ENCODE assay signal across 20 cellular contexts in the genomic region with DNA sequence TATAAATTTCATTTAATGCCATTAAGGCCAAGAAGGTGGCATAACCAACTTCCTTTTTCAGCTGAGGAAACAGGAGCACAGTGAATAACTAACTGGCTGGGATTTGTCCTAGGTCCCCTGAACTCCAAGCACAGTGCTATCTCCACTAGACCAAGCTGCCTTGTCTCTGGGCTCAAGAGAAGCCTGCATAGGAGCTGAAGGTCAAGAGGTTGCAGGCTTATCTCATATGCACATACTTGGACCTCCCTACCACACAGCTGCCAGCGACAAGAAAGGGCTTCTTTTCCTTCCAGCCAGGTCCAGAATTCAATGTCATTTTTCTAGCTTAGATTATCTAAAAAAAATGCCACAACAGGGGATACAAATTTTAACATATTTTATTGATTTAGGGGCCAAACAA. TPM values are rescaled to one million over a fixed set of nuclear protein-coding genes. Genes with fewer than 3 reads are reported as not detected.
DNase-seq lines count a peak whose midpoint lies in the region; ATAC-seq and TF ChIP-seq lines count a peak whose summit lies in the region.
"Had no signal": no experiment of that assay in that cellular context is flagged by ENCODE, and none has a peak within 500 bp of the region (broad histone marks: within the 10 kb centered on the region; RNA-seq: fewer than 3 reads in every experiment).

No MANE protein-coding gene starts in this region.

- H3K36me3 Mint-ChIP-seq in activated naive CD4-positive, alpha-beta T cell treated with anti-CD3 and anti-CD28 coated beads for 36 hours (ENCODE audit: low read depth): peaks cover 51% of the 10 kb centered on the region

- H4K8ac ChIP-seq in trophoblast cell (ENCODE audit: low read depth, low read length): no peak overlapping the region

- H3K4me1 ChIP-seq in PC-3 (ENCODE audit: insufficient read depth, low read length) (peaks cover 48% of the 10 kb centered on the region), esophagus (ENCODE audit: control insufficient read depth in 2 of 2, insufficient read depth in 2 of 2, low read length in 1 of 2) (peaks cover 4 to 24% of the 10 kb centered on the region in 2 donors), trophoblast cell (ENCODE audit: control insufficient read depth in 1 of 2, insufficient read depth in 2 of 2, low read length in 2 of 2) (peaks cover 37 to 56% of the 10 kb centered on the region in 2 experiments)

- TF ChIP-seq CTCF in C4-2B (conservative IDR thresholded peaks at IDR 0.05): no peak
- TF ChIP-seq CTCF in PC-3 (conservative IDR thresholded peaks at IDR 0.05; ENCODE audit: low read depth, low read length): no peak

- 27 to 74% methylated on average over 1 of the region's 1 CpG for WGBS in esophagus, 2 donors
- no CpG with 5 or more reads among the region's 1 CpG for WGBS in trophoblast cell (ENCODE audit: extremely low coverage, insufficient coverage, insufficient read length)

- H3K18ac ChIP-seq in trophoblast cell (ENCODE audit: low read length): no peak overlapping the region

- no peak overlapping the region for H4K12ac ChIP-seq in trophoblast cell (ENCODE audit: low read depth, low read length)

- H2AK5ac ChIP-seq in trophoblast cell (ENCODE audit: low read length): no peak overlapping the region

- H2BK120ac ChIP-seq in trophoblast cell (ENCODE audit: insufficient read depth, low read length, poor library complexity): no peak overlapping the region

- no peak overlapping the region for H3K4ac ChIP-seq in trophoblast cell (ENCODE audit: low read depth, low read length)

- peaks cover 47% of the 10 kb centered on the region for H3K36me3 ChIP-seq in PC-3 (ENCODE audit: low read depth, low read length)
- peaks cover 13 to 15% of the 10 kb centered on the region in 2 donors for H3K36me3 ChIP-seq in esophagus (ENCODE audit: control insufficient read depth in 2 of 2, insufficient read depth in 2 of 2, low read length in 1 of 2)
- H3K36me3 ChIP-seq in trophoblast cell (ENCODE audit: control insufficient read depth in 1 of 2, insufficient read depth in 2 of 2, low read length in 2 of 2): peaks cover 5 to 14% of the 10 kb centered on the region in 2 experiments

- H3K9ac ChIP-seq in PC-3 (ENCODE audit: low read length) (no peak overlapping the region), trophoblast cell (ENCODE audit: low read length) (no peak overlapping the region)
- H3K9ac ChIP-seq: BLaER1 treated with 17β-estradiol and CSF1 and Interleukin-3, amounts not matched to agents 10 nM and 100 nM had no signal

- no peak overlapping the region for H2BK12ac ChIP-seq in trophoblast cell (ENCODE audit: low read length)

- no peaks in the 10 kb centered on the region for H3K27me3 Mint-ChIP-seq in activated naive CD4-positive, alpha-beta T cell treated with anti-CD3 and anti-CD28 coated beads for 36 hours (ENCODE audit: low read depth)

- DNase-seq in PC-3 (no peak), trophoblast cell (no peak), NCI-H510A treated with DMSO at 0.1 percent for 48 hours (lab: John Stamatoyannopoulos, UW) (no peak)
- DNase-seq in activated naive CD4-positive, alpha-beta T cell treated with anti-CD3 and anti-CD28 coated beads for 36 hours: no peak
- DNase-seq: ACHN; activated CD8-positive, alpha-beta memory T cell treated with anti-CD3 and anti-CD28 coated beads for 24 hours; activated naive CD4-positive, alpha-beta T cell treated with anti-CD3 and anti-CD28 coated beads, Interleukin-2, amount 50 U/mL, for 16 hours; activated T-cell treated with anti-CD3 and anti-CD28 coated beads, Interleukin-2, amount 50 U/mL, for 72 hours; anterior cingulate cortex; effector CD4-positive, alpha-beta T cell; NCI-H146; NCI-H748 treated with DMSO at 0.1 percent for 48 hours had no signal

- H3K14ac ChIP-seq in trophoblast cell (ENCODE audit: low read length): no peak overlapping the region

- peaks cover 17% of the 10 kb centered on the region for H3K79me1 ChIP-seq in trophoblast cell (ENCODE audit: low read length)

- no peaks in the 10 kb centered on the region for H3K9me3 Mint-ChIP-seq in activated naive CD4-positive, alpha-beta T cell treated with anti-CD3 and anti-CD28 coated beads for 36 hours
- H3K9me3 Mint-ChIP-seq: activated T-cell treated with anti-CD3 and anti-CD28 coated beads, Interleukin-2, amount 50 U/mL, for 72 hours; GM23338; T-helper 2 cell treated with Interferon-gamma antibody and Interleukin-4, amounts not matched to agents 5 μg/mL and 100 μg/mL, for 36 hours had no signal

- H4K91ac ChIP-seq in trophoblast cell (ENCODE audit: low read depth, low read length): no peak overlapping the region

- H3K9me2 ChIP-seq in PC-3 (replicated peaks; ENCODE audit: low read length): no peaks in the 10 kb centered on the region

- ATAC-seq in PC-3 (no peak), GM21825 (IDR thresholded peaks at IDR 0.05; ENCODE audit: unreplicated experiment) (no peak), HG02973 (IDR thresholded peaks at IDR 0.05; ENCODE audit: unreplicated experiment) (no peak)
- ATAC-seq: activated CD4-positive, CD25-positive, alpha-beta regulatory T cell treated with anti-CD3 and anti-CD28 coated beads, Interleukin-2, amount 50 U/mL, for 24 hours; activated T-cell treated with anti-CD3 and anti-CD28 coated beads, Interleukin-2, amount 50 U/mL, for 72 hours; GM23338 had no signal

- H3K79me2 ChIP-seq in PC-3 (ENCODE audit: low read length) (0 out of 2 replicates have a peak, but pooled peaks cover 4% of the 10 kb centered on the region), trophoblast cell (ENCODE audit: control insufficient read depth, insufficient read depth, low read length, poor library complexity) (peaks cover 2% of the 10 kb centered on the region)

- H3K27ac ChIP-seq in C4-2B: peak overlapping the region; percentile 75; the same call in 1 of the 2 replicates
- peak overlapping the region; percentile 46; the same call in 1 of the 2 replicates for H3K27ac ChIP-seq in PC-3 (ENCODE audit: low read length)
- peak overlapping the region; percentile 44 to 48 for H3K27ac ChIP-seq in esophagus (ENCODE audit: low read depth in 2 of 2, low read length in 1 of 2)
- peak overlapping the region; percentile 74 for H3K27ac ChIP-seq in trophoblast cell (ENCODE audit: low read depth, low read length)
- H3K27ac ChIP-seq: BLaER1 treated with 17β-estradiol and CSF1 and Interleukin-3, amounts not matched to agents 10 nM and 100 nM had no signal

- no peak overlapping the region for H2AFZ ChIP-seq in PC-3 (ENCODE audit: low read length)
- no peak overlapping the region for H2AFZ ChIP-seq in trophoblast cell (ENCODE audit: insufficient read depth, low read length, poor library complexity)
- H2AFZ ChIP-seq: GM23338 had no signal

- peaks cover 11% of the 10 kb centered on the region for H3F3A ChIP-seq in PC-3 (ENCODE audit: low read length, unreplicated experiment)

- CTCF ChIA-PET in PC-3 (lab: Charles Lee): no interaction called here
- CTCF ChIA-PET in activated naive CD4-positive, alpha-beta T cell treated with anti-CD3 and anti-CD28 coated beads for 36 hours (lab: Charles Lee): interaction anchor here (1.0 kb wide), 1 partner anchor 9 kb away, joined by 3 read pairs; no protein-coding TSS in a partner anchor

- no peak overlapping the region for H3K23ac ChIP-seq in trophoblast cell (ENCODE audit: low read length)

- H3K9me3 ChIP-seq in PC-3 (ENCODE audit: low read length) (no peaks in the 10 kb centered on the region), esophagus (ENCODE audit: control insufficient read depth in 2 of 2, insufficient read depth in 1 of 2, low read depth in 1 of 2, low read length in 1 of 2) (no peaks in the 10 kb centered on the region), trophoblast cell (ENCODE audit: insufficient read depth, low read depth, low read length) (peaks cover 2% of the 10 kb centered on the region)
- H3K9me3 ChIP-seq: BLaER1 treated with 17β-estradiol and CSF1 and Interleukin-3, amounts not matched to agents 10 nM and 100 nM had no signal

- H3K4me2 ChIP-seq in PC-3 (ENCODE audit: low read length) (no peak overlapping the region), trophoblast cell (ENCODE audit: low read length) (no peak overlapping the region)
- H3K4me2 ChIP-seq: BLaER1 treated with 17β-estradiol and CSF1 and Interleukin-3, amounts not matched to agents 10 nM and 100 nM; GM23338 had no signal

- intact Hi-C loops in PC-3 (cut with micrococcal nuclease): loop anchor here (5.0 kb wide), 1 partner anchor 47 kb away; the partner anchor contains the start of gene RNF19B
- intact Hi-C loops in activated naive CD4-positive, alpha-beta T cell treated with anti-CD3 and anti-CD28 coated beads for 36 hours (cut with micrococcal nuclease): no loop called here

- no peak overlapping the region for H3K4me3 ChIP-seq in PC-3 (ENCODE audit: low read length)
- H3K4me3 ChIP-seq in esophagus (ENCODE audit: low read depth in 1 of 2, low read length in 2 of 2): no peak overlapping the region
- H3K4me3 ChIP-seq in trophoblast cell (ENCODE audit: low read depth, low read length): no peak overlapping the region
- H3K4me3 ChIP-seq: BLaER1 treated with 17β-estradiol and CSF1 and Interleukin-3, amounts not matched to agents 10 nM and 100 nM; GM23338 had no signal

- peaks cover 21% of the 10 kb centered on the region for H3K4me1 Mint-ChIP-seq in activated naive CD4-positive, alpha-beta T cell treated with anti-CD3 and anti-CD28 coated beads for 36 hours (ENCODE audit: low read depth)

- BruUV-seq in PC-3 (replicated peaks; lab: Mats Ljungman, UMichigan): no TSS peak

- H3K27ac Mint-ChIP-seq in activated naive CD4-positive, alpha-beta T cell treated with anti-CD3 and anti-CD28 coated beads for 36 hours: no peak overlapping the region
- H3K27ac Mint-ChIP-seq: GM23338; T-helper 2 cell treated with Interferon-gamma antibody and Interleukin-4, amounts not matched to agents 5 μg/mL and 100 μg/mL, for 36 hours had no signal

- H3K4me3 Mint-ChIP-seq in activated naive CD4-positive, alpha-beta T cell treated with anti-CD3 and anti-CD28 coated beads for 36 hours: no peak overlapping the region
- H3K4me3 Mint-ChIP-seq: activated T-cell treated with anti-CD3 and anti-CD28 coated beads, Interleukin-2, amount 50 U/mL, for 72 hours; GM23338; T-helper 2 cell treated with Interferon-gamma antibody and Interleukin-4, amounts not matched to agents 5 μg/mL and 100 μg/mL, for 36 hours had no signal

- H4K20me1 ChIP-seq in PC-3 (ENCODE audit: low read length): no peaks in the 10 kb centered on the region; the same call in 1 of the 2 replicates

- no peak overlapping the region for H2BK5ac ChIP-seq in trophoblast cell (ENCODE audit: low read depth, low read length, poor library complexity)

- POLR2A ChIA-PET in PC-3 (lab: Charles Lee; ENCODE audit: unreplicated experiment): interaction anchor here (0.5 to 1.3 kb wide), 3 partner anchors 18 to 53 kb away, joined by 3 read pairs; no protein-coding TSS in a partner anchor

- H3K27me3 ChIP-seq in PC-3 (ENCODE audit: low read length): no peaks in the 10 kb centered on the region
- no peaks in the 10 kb centered on the region for H3K27me3 ChIP-seq in esophagus (ENCODE audit: control insufficient read depth in 1 of 2, insufficient read depth in 2 of 2, low read length in 2 of 2)
- no peaks in the 10 kb centered on the region for H3K27me3 ChIP-seq in trophoblast cell (ENCODE audit: insufficient read depth, low read length)
- H3K27me3 ChIP-seq: BLaER1 treated with 17β-estradiol and CSF1 and Interleukin-3, amounts not matched to agents 10 nM and 100 nM had no signal

RNA-seq across cellular contexts. Expression of gene AK2, which starts 27.1 kb away (rescaled TPM):
- total RNA-seq in PC-3 (2014; rRNA removed): 213 and 236 TPM in 2 replicates
- 100 to 1,000 TPM in 1 of 2 donors, 10 to 100 TPM in 1; 63.2 to 106 TPM for polyA plus RNA-seq in esophagus
- 81.3 and 83.7 TPM in 2 replicates for polyA plus RNA-seq in trophoblast cell (2013)
- total RNA-seq in activated naive CD4-positive, alpha-beta T cell treated with anti-CD3 and anti-CD28 coated beads for 36 hours: 100 to 1,000 TPM; 311 to 328 TPM

RNA-seq across cellular contexts. Expression of gene RNF19B, which starts 45.0 kb away (rescaled TPM):
- 17.9 and 21.3 TPM in 2 replicates for total RNA-seq in PC-3 (2014; rRNA removed)
- polyA plus RNA-seq in esophagus: 10 to 100 TPM; 10.7 to 19.9 TPM
- polyA plus RNA-seq in trophoblast cell (2013): 14.7 and 14.9 TPM in 2 replicates
- 10 to 100 TPM; 12.5 to 13.3 TPM for total RNA-seq in activated naive CD4-positive, alpha-beta T cell treated with anti-CD3 and anti-CD28 coated beads for 36 hours
